Comparison of ENCODE assay signal across 20 cellular contexts in the genomic region with DNA sequence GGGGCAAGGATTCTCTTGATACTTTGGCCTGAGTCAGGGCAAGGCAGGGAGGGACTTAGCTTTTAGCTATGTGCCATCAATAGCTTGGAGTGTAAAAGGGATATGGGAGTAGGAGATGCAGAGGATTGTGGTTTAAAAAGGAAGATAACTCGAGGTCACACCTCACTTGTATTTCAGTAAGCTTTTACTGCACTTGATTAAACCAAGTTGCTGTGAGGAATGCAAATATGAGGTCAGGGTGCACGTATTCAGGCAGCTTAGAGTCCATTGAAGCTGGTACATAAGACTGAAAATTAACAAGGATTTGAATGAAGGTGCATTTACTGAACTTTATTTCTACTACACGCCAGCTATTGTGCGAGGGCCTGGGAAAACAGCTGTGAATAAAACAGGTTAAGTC. TPM values are rescaled to one million over a fixed set of nuclear protein-coding genes. Genes with fewer than 3 reads are reported as not detected.
A peak's percentile ranks its signal among the peaks of the same experiment; 100 is the strongest.
DNase-seq lines count a peak whose midpoint lies in the region; ATAC-seq and TF ChIP-seq lines count a peak whose summit lies in the region.
"Had no signal": no experiment of that assay in that cellular context is flagged by ENCODE, and none has a peak within 500 bp of the region (broad histone marks: within the 10 kb centered on the region; RNA-seq: fewer than 3 reads in every experiment).

No MANE protein-coding gene starts in this region.

- TF ChIP-seq POLR2A in IMR-90 (IDR thresholded peaks at IDR 0.05; ENCODE audit: low read depth, low read length) (no peak), gastroesophageal sphincter (IDR thresholded peaks at IDR 0.05) (no peak)

- no peak overlapping the region for H2AK9ac ChIP-seq in IMR-90 (replicated peaks; ENCODE audit: low read depth, low read length, poor library complexity)

- H3K56ac ChIP-seq in IMR-90 (ENCODE audit: extremely low read depth, insufficient read depth, low read length), result no peak overlapping the region

- H4K91ac ChIP-seq in IMR-90 (ENCODE audit: insufficient read depth, low read depth, low read length), result no peak overlapping the region
- no peak overlapping the region for H4K91ac ChIP-seq in trophoblast cell (ENCODE audit: low read depth, low read length)

- no peak overlapping the region for H4K5ac ChIP-seq in IMR-90 (ENCODE audit: low read depth, low read length)

- H3K4me2 ChIP-seq in IMR-90 (ENCODE audit: low read depth, low read length) (no peak overlapping the region), trophoblast cell (ENCODE audit: low read length) (no peak overlapping the region)
- H3K4me2 ChIP-seq: PC-9 had no signal

- no peak overlapping the region for H3K4me3 Mint-ChIP-seq in CD8-positive, alpha-beta memory T cell
- no peak overlapping the region for H3K4me3 Mint-ChIP-seq in T-cell
- no peak overlapping the region for H3K4me3 Mint-ChIP-seq in CD8-positive, alpha-beta T cell
- H3K4me3 Mint-ChIP-seq: CD4-positive, alpha-beta memory T cell; naive thymus-derived CD4-positive, alpha-beta T cell; stimulated activated memory B cell treated with anti-CD40 and anti-IgM and Interleukin-4, amounts not matched to agents 10 μg/mL and 1 μg/mL and 100 μg/mL, for 72 hours; T-helper 1 cell treated with Interleukin-12 subunit alpha and Interleukin-12 subunit beta and Interleukin-4 antibody, amounts not matched to agents 30 μg/mL and 1 μg/mL, for 36 hours had no signal

- TF ChIP-seq CTCF in IMR-90 (conservative IDR thresholded peaks at IDR 0.05; ENCODE audit: low read depth, low read length) (no peak), gastroesophageal sphincter (IDR thresholded peaks at IDR 0.05) (no peak)
- no peak for TF ChIP-seq CTCF in CD8-positive, alpha-beta T cell (IDR thresholded peaks at IDR 0.05)

- no peak overlapping the region for H2BK15ac ChIP-seq in IMR-90 (ENCODE audit: low read depth, low read length)

- no peak for DNase-seq in CD8-positive, alpha-beta memory T cell
- DNase-seq in IMR-90 (no peak), trophoblast cell (no peak), T-cell (no peak), NCI-H774 (lab: John Stamatoyannopoulos, UW) (no peak), hypothalamus (lab: John Stamatoyannopoulos, UW) (no peak)
- DNase-seq in CD8-positive, alpha-beta T cell, result no peak
- DNase-seq: CD4-positive, alpha-beta memory T cell; DND-41; effector CD4-positive, alpha-beta T cell; glutamatergic neuron; mammary epithelial cell; naive thymus-derived CD4-positive, alpha-beta T cell; NCI-H1092 treated with DMSO at 0.1 percent for 48 hours; PC-9; upper lobe of right lung had no signal

- no peak overlapping the region for H2AK5ac ChIP-seq in IMR-90 (ENCODE audit: low read depth, low read length)
- H2AK5ac ChIP-seq in trophoblast cell (ENCODE audit: low read length), result no peak overlapping the region

- dilution Hi-C loops in IMR-90 (cut with HindIII; ENCODE audit: low sequenced_read_pairs, unreplicated experiment), result no loop called here

- intact Hi-C loops in IMR-90 (cut with micrococcal nuclease), result no loop called here
- intact Hi-C loops in CD8-positive, alpha-beta T cell (cut with DNase I, micrococcal nuclease), result no loop called here

- H3K27me3 Mint-ChIP-seq in CD8-positive, alpha-beta memory T cell, result no peaks in the 10 kb centered on the region
- H3K27me3 Mint-ChIP-seq in T-cell, result no peaks in the 10 kb centered on the region
- no peaks in the 10 kb centered on the region for H3K27me3 Mint-ChIP-seq in CD8-positive, alpha-beta T cell (ENCODE audit: low read depth)
- H3K27me3 Mint-ChIP-seq: CD4-positive, alpha-beta memory T cell; naive thymus-derived CD4-positive, alpha-beta T cell; stimulated activated memory B cell treated with anti-CD40 and anti-IgM and Interleukin-4, amounts not matched to agents 10 μg/mL and 1 μg/mL and 100 μg/mL, for 72 hours had no signal

- H4K8ac ChIP-seq in IMR-90 (ENCODE audit: low read depth in 2 of 2, low read length in 2 of 2) (no peak overlapping the region), trophoblast cell (ENCODE audit: low read depth, low read length) (no peak overlapping the region)

- in situ Hi-C loops in IMR-90 (cut with MboI; ENCODE audit: low sequenced_read_pairs), result no loop called here

- no peak overlapping the region for H2AFZ ChIP-seq in IMR-90 (replicated peaks; ENCODE audit: low read length, poor library complexity)
- H2AFZ ChIP-seq in trophoblast cell (ENCODE audit: insufficient read depth, low read length, poor library complexity), result no peak overlapping the region
- H2AFZ ChIP-seq: PC-9 had no signal

- peaks cover 18 to 42% (median 18%) of the 10 kb centered on the region in 3 donors for H3K4me1 Mint-ChIP-seq in CD8-positive, alpha-beta memory T cell
- peaks cover 10 to 27% (median 14%) of the 10 kb centered on the region in 3 donors for H3K4me1 Mint-ChIP-seq in T-cell
- peaks cover 8% of the 10 kb centered on the region for H3K4me1 Mint-ChIP-seq in CD8-positive, alpha-beta T cell (ENCODE audit: low read depth)

- H4K12ac ChIP-seq in trophoblast cell (ENCODE audit: low read depth, low read length), result no peak overlapping the region

- no peak for TF ChIP-seq EP300 in gastroesophageal sphincter (IDR thresholded peaks at IDR 0.05)

- H3K9ac ChIP-seq in IMR-90 (ENCODE audit: low read depth, low read length) (no peak overlapping the region), trophoblast cell (ENCODE audit: low read length) (no peak overlapping the region)

- ATAC-seq in IMR-90 (ENCODE audit: low read depth) (no peak), gastroesophageal sphincter (no peak), T-cell (replicated peaks in 1 of 4) (no peak)
- no peak for ATAC-seq in CD8-positive, alpha-beta T cell
- ATAC-seq: naive thymus-derived CD4-positive, alpha-beta T cell; stimulated activated memory B cell treated with anti-CD40 and anti-IgM and Interleukin-4, amounts not matched to agents 10 μg/mL and 1 μg/mL and 100 μg/mL, for 72 hours; upper lobe of right lung had no signal

- no peak overlapping the region for H3K14ac ChIP-seq in IMR-90 (replicated peaks; ENCODE audit: low read depth, low read length)
- H3K14ac ChIP-seq in trophoblast cell (ENCODE audit: low read length), result no peak overlapping the region

- no peak overlapping the region for H3K18ac ChIP-seq in IMR-90 (ENCODE audit: low read depth, low read length)
- no peak overlapping the region for H3K18ac ChIP-seq in trophoblast cell (ENCODE audit: low read length)

- H3K79me2 ChIP-seq in trophoblast cell (ENCODE audit: control insufficient read depth, insufficient read depth, low read length, poor library complexity), result peaks cover 9% of the 10 kb centered on the region

- H2BK20ac ChIP-seq in IMR-90 (ENCODE audit: low read depth, low read length), result no peak overlapping the region

- H3K79me1 ChIP-seq in IMR-90 (ENCODE audit: low read depth in 1 of 2, low read length in 2 of 2), result peaks cover 16 to 66% of the 10 kb centered on the region in 2 experiments
- H3K79me1 ChIP-seq in trophoblast cell (ENCODE audit: low read length), result no peaks in the 10 kb centered on the region

- H3K9me3 Mint-ChIP-seq in CD8-positive, alpha-beta memory T cell, result no peaks in the 10 kb centered on the region
- H3K9me3 Mint-ChIP-seq in T-cell, result peaks cover 0 to 5% (median 0%) of the 10 kb centered on the region in 3 donors
- H3K9me3 Mint-ChIP-seq in CD8-positive, alpha-beta T cell, result no peaks in the 10 kb centered on the region
- H3K9me3 Mint-ChIP-seq: activated T-helper 2 cell treated with anti-CD3 and anti-CD28 coated beads, Interferon-gamma antibody, Interleukin-2, Interleukin-4, amounts not matched to agents 10 μg/mL and 5 μg/mL and 100 μg/mL, durations not matched to agents 14 hours and 24 hours and 36 hours; T-helper 1 cell treated with Interleukin-12 subunit alpha and Interleukin-12 subunit beta and Interleukin-4 antibody, amounts not matched to agents 30 μg/mL and 1 μg/mL, for 36 hours had no signal

- H3K4me3 ChIP-seq in CD8-positive, alpha-beta memory T cell (ENCODE audit: low read length), result no peak overlapping the region
- H3K4me3 ChIP-seq in IMR-90 (ENCODE audit: insufficient read depth, low read depth, low read length) (no peak overlapping the region), gastroesophageal sphincter (no peak overlapping the region), trophoblast cell (ENCODE audit: low read depth, low read length) (no peak overlapping the region)
- H3K4me3 ChIP-seq in CD8-positive, alpha-beta T cell (ENCODE audit: low read depth, low read length), result no peak overlapping the region
- H3K4me3 ChIP-seq: PC-9, upper lobe of right lung had no signal

- no peak overlapping the region for H2BK12ac ChIP-seq in trophoblast cell (ENCODE audit: low read length)

- no TSS peak for BruUV-seq in IMR-90 (replicated peaks; lab: Mats Ljungman, UMichigan)

- H3K27ac ChIP-seq in CD8-positive, alpha-beta memory T cell (ENCODE audit: low read depth, low read length), result no peak overlapping the region
- H3K27ac ChIP-seq in IMR-90 (ENCODE audit: insufficient read depth, low read length), result no peak overlapping the region
- peak overlapping the region; percentile 22 to 81 (median 48) for H3K27ac ChIP-seq in gastroesophageal sphincter
- no peak overlapping the region for H3K27ac ChIP-seq in trophoblast cell (ENCODE audit: low read depth, low read length)
- H3K27ac ChIP-seq in CD8-positive, alpha-beta T cell (ENCODE audit: low read depth, low read length), result no peak overlapping the region
- H3K27ac ChIP-seq: PC-9, upper lobe of right lung had no signal

- H3K23ac ChIP-seq in IMR-90 (ENCODE audit: low read depth, low read length) (peak overlapping the region; percentile 44), trophoblast cell (ENCODE audit: low read length) (peak overlapping the region; percentile 81)

- H3K36me3 ChIP-seq in CD8-positive, alpha-beta memory T cell (ENCODE audit: insufficient read depth, low read length), result no peaks in the 10 kb centered on the region
- H3K36me3 ChIP-seq in IMR-90 (ENCODE audit: control insufficient read depth, insufficient read depth, low read length), result peaks cover 26% of the 10 kb centered on the region
- peaks cover 0 to 68% of the 10 kb centered on the region in 2 donors for H3K36me3 ChIP-seq in gastroesophageal sphincter
- H3K36me3 ChIP-seq in trophoblast cell (ENCODE audit: control insufficient read depth in 1 of 2, insufficient read depth in 2 of 2, low read length in 2 of 2), result peaks cover 15 to 26% of the 10 kb centered on the region in 2 experiments
- H3K36me3 ChIP-seq in CD8-positive, alpha-beta T cell (ENCODE audit: insufficient read depth, low read length), result no peaks in the 10 kb centered on the region

- peaks cover 74% of the 10 kb centered on the region for H4K20me1 ChIP-seq in IMR-90 (ENCODE audit: insufficient read depth, low read length)

- H3K9me3 ChIP-seq in CD8-positive, alpha-beta memory T cell (ENCODE audit: low read length), result no peaks in the 10 kb centered on the region
- H3K9me3 ChIP-seq in IMR-90 (ENCODE audit: control insufficient read depth, insufficient read depth, low read length), result no peaks in the 10 kb centered on the region
- no peaks in the 10 kb centered on the region for H3K9me3 ChIP-seq in gastroesophageal sphincter
- H3K9me3 ChIP-seq in trophoblast cell (ENCODE audit: insufficient read depth, low read depth, low read length), result no peaks in the 10 kb centered on the region
- no peaks in the 10 kb centered on the region for H3K9me3 ChIP-seq in CD8-positive, alpha-beta T cell (ENCODE audit: low read length)
- H3K9me3 ChIP-seq: upper lobe of right lung had no signal

- CTCF ChIA-PET in CD8-positive, alpha-beta memory T cell (lab: Charles Lee), result interaction anchor here (1.2 to 1.4 kb wide), 2 partner anchors 9 to 10 kb away, joined by 3 read pairs; no protein-coding TSS in a partner anchor
- CTCF ChIA-PET in IMR-90 (lab: Yijun Ruan, JAX), result interaction anchor here (1.0 to 1.3 kb wide), 2 partner anchors 61 to 97 kb away, joined by 3 read pairs; no protein-coding TSS in a partner anchor
- CTCF ChIA-PET in T-cell (lab: Charles Lee), result interaction anchor here in 1 of 2 donors (0.8 to 1.6 kb wide), 3 partner anchors 9 to 382 kb away, joined by 3 to 4 read pairs (median 4); no protein-coding TSS in a partner anchor
- CTCF ChIA-PET in CD8-positive, alpha-beta T cell (lab: Charles Lee), result interaction anchor here (0.9 to 1.4 kb wide), 2 partner anchors 30 to 296 kb away, joined by 3 read pairs; no protein-coding TSS in a partner anchor

- POLR2A ChIA-PET in CD8-positive, alpha-beta memory T cell (lab: Charles Lee), result no interaction called here
- POLR2A ChIA-PET in IMR-90 (lab: Charles Lee; ENCODE audit: unreplicated experiment) (no interaction called here), T-cell (lab: Charles Lee) (interaction anchor here (0.6 to 1.1 kb wide), 3 partner anchors 9 to 864 kb away, joined by 3 to 5 read pairs (median 3); no protein-coding TSS in a partner anchor)
- POLR2A ChIA-PET in CD8-positive, alpha-beta T cell (lab: Charles Lee), result interaction anchor here (1.4 kb wide), 1 partner anchor 9 kb away, joined by 3 read pairs; no protein-coding TSS in a partner anchor

- peaks cover 15% of the 10 kb centered on the region for H3K9me1 ChIP-seq in IMR-90 (ENCODE audit: insufficient read depth, low read length)

- H3K27me3 ChIP-seq in CD8-positive, alpha-beta memory T cell (ENCODE audit: insufficient read depth, low read length, poor library complexity, severe bottlenecking), result no peaks in the 10 kb centered on the region
- H3K27me3 ChIP-seq in IMR-90 (ENCODE audit: control insufficient read depth, insufficient read depth, low read length) (no peaks in the 10 kb centered on the region), gastroesophageal sphincter (no peaks in the 10 kb centered on the region), trophoblast cell (ENCODE audit: insufficient read depth, low read length) (no peaks in the 10 kb centered on the region)
- no peaks in the 10 kb centered on the region for H3K27me3 ChIP-seq in CD8-positive, alpha-beta T cell (ENCODE audit: insufficient read depth, low read length)
- H3K27me3 ChIP-seq: upper lobe of right lung had no signal

- H3K27ac Mint-ChIP-seq in CD8-positive, alpha-beta memory T cell, result peak overlapping the region in 6 of 8 donors; percentile 4 to 72 (median 38)
- H3K27ac Mint-ChIP-seq in T-cell, result peak overlapping the region in 1 of 2 donors; percentile 25
- no peak overlapping the region for H3K27ac Mint-ChIP-seq in CD8-positive, alpha-beta T cell
- H3K27ac Mint-ChIP-seq: activated T-helper 2 cell treated with anti-CD3 and anti-CD28 coated beads, Interferon-gamma antibody, Interleukin-2, Interleukin-4, amounts not matched to agents 10 μg/mL and 5 μg/mL and 100 μg/mL, durations not matched to agents 14 hours and 24 hours and 36 hours; stimulated activated memory B cell treated with anti-CD40 and anti-IgM and Interleukin-4, amounts not matched to agents 10 μg/mL and 1 μg/mL and 100 μg/mL, for 72 hours; T-helper 1 cell treated with Interleukin-12 subunit alpha and Interleukin-12 subunit beta and Interleukin-4 antibody, amounts not matched to agents 30 μg/mL and 1 μg/mL, for 36 hours had no signal

- H2BK120ac ChIP-seq in IMR-90 (ENCODE audit: low read depth, low read length), result no peak overlapping the region
- no peak overlapping the region for H2BK120ac ChIP-seq in trophoblast cell (ENCODE audit: insufficient read depth, low read length, poor library complexity)

- H3K36me3 Mint-ChIP-seq in CD8-positive, alpha-beta memory T cell, result peaks cover 5 to 51% (median 21%) of the 10 kb centered on the region in 3 donors
- H3K36me3 Mint-ChIP-seq in T-cell, result peaks cover 43% of the 10 kb centered on the region
- H3K36me3 Mint-ChIP-seq in CD8-positive, alpha-beta T cell, result peaks cover 47% of the 10 kb centered on the region

- no peaks in the 10 kb centered on the region for H3K4me1 ChIP-seq in CD8-positive, alpha-beta memory T cell (ENCODE audit: insufficient read depth, low read length)
- H3K4me1 ChIP-seq in IMR-90 (ENCODE audit: control insufficient read depth, insufficient read depth, low read length) (peaks cover 10% of the 10 kb centered on the region), gastroesophageal sphincter (peaks cover 30 to 100% (median 47%) of the 10 kb centered on the region in 3 donors), trophoblast cell (ENCODE audit: control insufficient read depth in 1 of 2, insufficient read depth in 2 of 2, low read length in 2 of 2) (no peaks in the 10 kb centered on the region)
- H3K4me1 ChIP-seq in CD8-positive, alpha-beta T cell (ENCODE audit: insufficient read depth, low read length), result no peaks in the 10 kb centered on the region

- H3K4ac ChIP-seq in IMR-90 (ENCODE audit: low read depth, low read length) (no peak overlapping the region), trophoblast cell (ENCODE audit: low read depth, low read length) (peak overlapping the region; percentile 55)

- WGBS in IMR-90 (ENCODE audit: extremely low coverage in 2 of 2, insufficient read length in 1 of 2), 2 experiments, result no CpG with 5 or more reads among the region's 4 CpGs
- WGBS in gastroesophageal sphincter (ENCODE audit: low coverage in 1 of 2), 2 donors, result 40 to 55% methylated on average over 4 of the region's 4 CpGs
- WGBS in trophoblast cell (ENCODE audit: extremely low coverage, insufficient coverage, insufficient read length), result no CpG with 5 or more reads among the region's 4 CpGs

- H2BK5ac ChIP-seq in IMR-90 (ENCODE audit: low read depth, low read length, poor library complexity, severe bottlenecking), result no peak overlapping the region
- no peak overlapping the region for H2BK5ac ChIP-seq in trophoblast cell (ENCODE audit: low read depth, low read length, poor library complexity)

- TF ChIP-seq RAD21 in IMR-90 (IDR thresholded peaks at IDR 0.05; ENCODE audit: low read length), result no peak

RNA-seq across cellular contexts. Expression of a gene that starts 32.1 kb away (rescaled TPM):
- total RNA-seq in CD8-positive, alpha-beta memory T cell, result 10 to 100 TPM; 66.4 to 66.9 TPM
- 135 TPM for polyA plus RNA-seq in CD8-positive, alpha-beta memory T cell
- total RNA-seq in IMR-90 (2012; rRNA removed) (221 and 383 TPM in 2 replicates), gastroesophageal sphincter (1,000 to 10,000 TPM; 1,820 to 3,515 (median 2,996) TPM), T-cell (10 to 100 TPM; 36.3 to 41.7 (median 41.3) TPM)
- 258 and 269 TPM in 2 replicates for polyA plus RNA-seq in IMR-90 (2012; rRNA removed)
- polyA plus RNA-seq in IMR-90 (2012; cell fraction: cytosol; rRNA removed), result 105 and 120 TPM in 2 replicates
- polyA plus RNA-seq in IMR-90 (2012; cell fraction: nucleus; rRNA removed; ENCODE audit: low replicate concordance), result 20.5 and 87.7 TPM in 2 replicates
- polyA plus RNA-seq in trophoblast cell (2013), result 565 and 566 TPM in 2 replicates
- total RNA-seq in CD8-positive, alpha-beta T cell, result 10 to 100 TPM; 40.5 to 42.9 TPM

Comparison
In these comparisons a context has a peak if more than half of its experiments do, and no peak if none do; other contexts are left out.
1. H3K27ac ChIP-seq: peak in gastroesophageal sphincter (4 of 4); none in CD8-positive, alpha-beta memory T cell (single experiment), IMR-90 (single experiment), trophoblast cell (single experiment) and CD8-positive, alpha-beta T cell (single experiment).
2. POLR2A ChIA-PET loops: an anchor here in T-cell (0.6 to 1.1 kb wide) and CD8-positive, alpha-beta T cell (1.4 kb wide); none called in CD8-positive, alpha-beta memory T cell and IMR-90.